ENCODE assay signal across 10 cellular contexts in the genomic region with DNA sequence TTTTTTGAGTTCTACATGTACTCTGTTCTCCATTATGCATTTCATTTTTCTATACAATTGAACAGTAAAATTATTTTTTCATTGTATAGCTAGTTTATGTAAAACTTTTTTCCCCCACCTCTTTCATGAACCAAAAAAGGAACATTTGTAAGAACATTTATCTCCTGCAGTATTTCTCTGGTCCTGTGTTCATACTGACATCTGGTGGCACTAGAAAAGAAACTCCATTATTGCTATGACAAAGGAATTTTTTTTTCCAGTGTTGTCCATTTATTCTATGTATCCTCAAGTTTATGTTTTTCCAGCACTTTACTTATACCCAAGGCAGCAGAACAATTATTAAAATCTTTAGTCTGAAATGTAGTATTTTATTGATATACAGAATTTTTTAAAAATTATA. TPM values are rescaled to one million over a fixed set of nuclear protein-coding genes. Genes with fewer than 3 reads are reported as not detected.
DNase-seq lines count a peak whose midpoint lies in the region; ATAC-seq and TF ChIP-seq lines count a peak whose summit lies in the region.
"Had no signal": no experiment of that assay in that cellular context is flagged by ENCODE, and none has a peak within 500 bp of the region (broad histone marks: within the 10 kb centered on the region; RNA-seq: fewer than 3 reads in every experiment).

No MANE protein-coding gene starts in this region.

- no peak overlapping the region for H3K4me3 Mint-ChIP-seq in H9
- H3K4me3 Mint-ChIP-seq in stimulated activated naive B cell treated with anti-CD40 and anti-IgM and Interleukin-4, amounts not matched to agents 10 μg/mL and 1 μg/mL and 100 μg/mL, for 72 hours, result no peak overlapping the region
- no peak overlapping the region for H3K4me3 Mint-ChIP-seq in CD8-positive, alpha-beta T cell
- H3K4me3 Mint-ChIP-seq: activated B cell treated with CpG ODN at 0.5 μM for 24 hours; naive thymus-derived CD8-positive, alpha-beta T cell had no signal

- H3K4me3 ChIP-seq in CD8-positive, alpha-beta T cell (ENCODE audit: low read depth, low read length), result no peak overlapping the region

- H2BK20ac ChIP-seq in H9 (ENCODE audit: low read depth, low read length, poor library complexity, severe bottlenecking), result no peak overlapping the region

- H2BK12ac ChIP-seq in H9 (ENCODE audit: insufficient read length, low read depth, low read length), result no peak overlapping the region

- no peaks in the 10 kb centered on the region for H3K23me2 ChIP-seq in H9 (ENCODE audit: insufficient read length, low read depth, low read length, poor library complexity, severe bottlenecking)

- no peak overlapping the region for H2BK120ac ChIP-seq in H9 (ENCODE audit: low read depth, low read length, poor library complexity, severe bottlenecking)

- no peaks in the 10 kb centered on the region for H3K79me1 ChIP-seq in H9 (ENCODE audit: insufficient read depth, low read depth, low read length, poor library complexity, severe bottlenecking)

- H3K4me2 ChIP-seq in H9 (ENCODE audit: insufficient read depth, insufficient read length, low read length), result no peak overlapping the region

- no peaks in the 10 kb centered on the region for H3K79me2 ChIP-seq in H9 (ENCODE audit: insufficient read depth, low read length)

- no peaks in the 10 kb centered on the region for H3K4me1 Mint-ChIP-seq in H9
- H3K4me1 Mint-ChIP-seq in stimulated activated naive B cell treated with anti-CD40 and anti-IgM and Interleukin-4, amounts not matched to agents 10 μg/mL and 1 μg/mL and 100 μg/mL, for 72 hours, result peaks cover 7 to 13% of the 10 kb centered on the region in 2 donors
- peaks cover 10% of the 10 kb centered on the region for H3K4me1 Mint-ChIP-seq in CD8-positive, alpha-beta T cell (ENCODE audit: low read depth)
- H3K4me1 Mint-ChIP-seq: activated B cell treated with CpG ODN at 0.5 μM for 24 hours had no signal

- H2BK5ac ChIP-seq in H9 (ENCODE audit: insufficient read length, low read length), result no peak overlapping the region

- TF ChIP-seq CTCF in H9 (conservative IDR thresholded peaks at IDR 0.05), result peak; percentile 61
- no peak for TF ChIP-seq CTCF in CD8-positive, alpha-beta T cell (IDR thresholded peaks at IDR 0.05)

- H3K36me3 ChIP-seq in CD8-positive, alpha-beta T cell (ENCODE audit: insufficient read depth, low read length), result no peaks in the 10 kb centered on the region

- no peaks in the 10 kb centered on the region for H3K27me3 Mint-ChIP-seq in H9 (ENCODE audit: low read depth)
- no peaks in the 10 kb centered on the region for H3K27me3 Mint-ChIP-seq in stimulated activated naive B cell treated with anti-CD40 and anti-IgM and Interleukin-4, amounts not matched to agents 10 μg/mL and 1 μg/mL and 100 μg/mL, for 72 hours
- H3K27me3 Mint-ChIP-seq in CD8-positive, alpha-beta T cell (ENCODE audit: low read depth), result no peaks in the 10 kb centered on the region
- H3K27me3 Mint-ChIP-seq: activated B cell treated with CpG ODN at 0.5 μM for 24 hours; naive thymus-derived CD8-positive, alpha-beta T cell had no signal

- H2BK15ac ChIP-seq in H9 (ENCODE audit: low read depth, low read length), result no peak overlapping the region

- H2AK5ac ChIP-seq in H9 (ENCODE audit: insufficient read length, low read length), result no peak overlapping the region

- 0 out of 5 replicates have a peak, but pooled peaks cover 0 to 1% of the 10 kb centered on the region in 2 experiments for H3K9me3 Mint-ChIP-seq in H9
- no peaks in the 10 kb centered on the region for H3K9me3 Mint-ChIP-seq in stimulated activated naive B cell treated with anti-CD40 and anti-IgM and Interleukin-4, amounts not matched to agents 10 μg/mL and 1 μg/mL and 100 μg/mL, for 72 hours
- no peaks in the 10 kb centered on the region for H3K9me3 Mint-ChIP-seq in CD8-positive, alpha-beta T cell
- H3K9me3 Mint-ChIP-seq: activated B cell treated with CpG ODN at 0.5 μM for 24 hours; naive thymus-derived CD8-positive, alpha-beta T cell had no signal

- no peak overlapping the region for H3T11ph ChIP-seq in H9 (ENCODE audit: low read length)

- H3K27me3 ChIP-seq in H9 (ENCODE audit: insufficient read depth, low read length), result no peaks in the 10 kb centered on the region
- H3K27me3 ChIP-seq in CD8-positive, alpha-beta T cell (ENCODE audit: insufficient read depth, low read length), result no peaks in the 10 kb centered on the region

- H4K8ac ChIP-seq in H9 (replicated peaks; ENCODE audit: insufficient read length, low read depth, low read length), result no peak overlapping the region

- H4K20me1 ChIP-seq in H9 (ENCODE audit: control insufficient read depth, insufficient read depth, insufficient read length), result no peaks in the 10 kb centered on the region

- intact Hi-C loops in CD8-positive, alpha-beta T cell (cut with DNase I, micrococcal nuclease), result no loop called here

- H3K4me1 ChIP-seq in H9 (ENCODE audit: insufficient read depth, low read length), result no peaks in the 10 kb centered on the region
- H3K4me1 ChIP-seq in CD8-positive, alpha-beta T cell (ENCODE audit: insufficient read depth, low read length), result no peaks in the 10 kb centered on the region

- H3K36me3 Mint-ChIP-seq in H9 (ENCODE audit: insufficient read depth in 1 of 3, low read depth in 3 of 3), result peaks cover 4 to 13% (median 11%) of the 10 kb centered on the region in 3 experiments; a peak in 6 of 7 replicates
- peaks cover 21 to 49% of the 10 kb centered on the region in 2 donors for H3K36me3 Mint-ChIP-seq in stimulated activated naive B cell treated with anti-CD40 and anti-IgM and Interleukin-4, amounts not matched to agents 10 μg/mL and 1 μg/mL and 100 μg/mL, for 72 hours
- peaks cover 32% of the 10 kb centered on the region for H3K36me3 Mint-ChIP-seq in CD8-positive, alpha-beta T cell

- CTCF ChIA-PET in CD8-positive, alpha-beta T cell (lab: Charles Lee), result no interaction called here

- no peaks in the 10 kb centered on the region for H3K9me3 ChIP-seq in H9 (ENCODE audit: control insufficient read depth, low read depth, low read length)
- H3K9me3 ChIP-seq in CD8-positive, alpha-beta T cell (ENCODE audit: low read length), result no peaks in the 10 kb centered on the region

- no peak overlapping the region for H2AFZ ChIP-seq in H9 (ENCODE audit: low read length)

- no peak overlapping the region for H3K23ac ChIP-seq in H9 (ENCODE audit: insufficient read length, low read depth, low read length)

- no peak overlapping the region for H4K5ac ChIP-seq in H9 (ENCODE audit: insufficient read length, low read depth, low read length)

- in situ Hi-C loops in SK-MEL-5 (cut with HindIII; ENCODE audit: low pct_unique_long_range_greater_than_20kb, low sequenced_read_pairs), result no loop called here

- DNase-seq in AG08395 (ENCODE audit: low spot score), result peak; percentile 27
- DNase-seq in H9, result no peak
- DNase-seq in SK-MEL-5 (ENCODE audit: low read depth, low spot score), result peak; percentile 44
- DNase-seq in globus pallidus (ENCODE audit: low spot score), result peak; percentile 40
- no peak for DNase-seq in GM19238 (ENCODE audit: insufficient read length, low spot score)
- no peak for DNase-seq in stimulated activated naive B cell treated with anti-CD40 and anti-IgM and Interleukin-4, amounts not matched to agents 10 μg/mL and 1 μg/mL and 100 μg/mL, for 72 hours
- DNase-seq in CD8-positive, alpha-beta T cell, result no peak
- DNase-seq: activated B cell treated with CpG ODN at 0.5 μM for 24 hours had no signal

- POLR2A ChIA-PET in CD8-positive, alpha-beta T cell (lab: Charles Lee), result no interaction called here

- H3K4ac ChIP-seq in H9 (ENCODE audit: low read depth, low read length), result no peak overlapping the region

- H3K14ac ChIP-seq in H9 (ENCODE audit: insufficient read depth, low read length), result no peak overlapping the region

- no peak overlapping the region for H3K9ac ChIP-seq in H9 (ENCODE audit: extremely low read depth, insufficient read length, low read length)

- no peak for ATAC-seq in HG03442 (IDR thresholded peaks at IDR 0.05; ENCODE audit: unreplicated experiment)
- no peak for ATAC-seq in stimulated activated naive B cell treated with anti-CD40 and anti-IgM and Interleukin-4, amounts not matched to agents 10 μg/mL and 1 μg/mL and 100 μg/mL, for 72 hours (replicated peaks)
- no peak for ATAC-seq in CD8-positive, alpha-beta T cell
- ATAC-seq: naive thymus-derived CD8-positive, alpha-beta T cell had no signal

- no peak overlapping the region for H3K56ac ChIP-seq in H9 (ENCODE audit: insufficient read length, low read depth, low read length)

- no peak overlapping the region for H3K27ac Mint-ChIP-seq in H9
- H3K27ac Mint-ChIP-seq in stimulated activated naive B cell treated with anti-CD40 and anti-IgM and Interleukin-4, amounts not matched to agents 10 μg/mL and 1 μg/mL and 100 μg/mL, for 72 hours, result no peak overlapping the region
- H3K27ac Mint-ChIP-seq in CD8-positive, alpha-beta T cell, result no peak overlapping the region
- H3K27ac Mint-ChIP-seq: activated B cell treated with CpG ODN at 0.5 μM for 24 hours had no signal

- no peak overlapping the region for H3K27ac ChIP-seq in H9 (ENCODE audit: insufficient read length, low read depth, low read length)
- H3K27ac ChIP-seq in CD8-positive, alpha-beta T cell (ENCODE audit: low read depth, low read length), result no peak overlapping the region

- no peak overlapping the region for H4K91ac ChIP-seq in H9 (ENCODE audit: insufficient read length, low read depth, low read length)

- no peak overlapping the region for H3K18ac ChIP-seq in H9 (ENCODE audit: insufficient read length, low read depth, low read length)

RNA-seq across cellular contexts. Expression of a gene that starts 27.4 kb away (rescaled TPM):
- total RNA-seq in H9 (2021), result 10.7 and 11.3 TPM in 2 replicates
- total RNA-seq in SK-MEL-5 (2014; rRNA removed; shearing (Covaris generic)), result 7.4 and 8.1 TPM in 2 replicates
- 9.9 and 10.3 TPM in 2 replicates for polyA plus RNA-seq in SK-MEL-5 (2015; cell fraction: cytosol; rRNA removed)
- 3.7 and 4.6 TPM in 2 replicates for polyA plus RNA-seq in SK-MEL-5 (2015; cell fraction: nucleus; rRNA removed)
- total RNA-seq in CD8-positive, alpha-beta T cell, result 1 to 10 TPM in 1 of 2 experiments, under 1 TPM in 1; 0.87 to 1.0 TPM

RNA-seq across cellular contexts. Expression of a gene that starts 46.6 kb away (rescaled TPM):
- 23.1 and 25.5 TPM in 2 replicates for total RNA-seq in H9 (2021)
- 27.9 and 31.6 TPM in 2 replicates for total RNA-seq in SK-MEL-5 (2014; rRNA removed; shearing (Covaris generic))
- 15.1 and 17.0 TPM in 2 replicates for polyA plus RNA-seq in SK-MEL-5 (2015; cell fraction: cytosol; rRNA removed)
- 38.4 and 42.2 TPM in 2 replicates for polyA plus RNA-seq in SK-MEL-5 (2015; cell fraction: nucleus; rRNA removed)
- 10 to 100 TPM; 25.0 to 26.2 TPM for total RNA-seq in CD8-positive, alpha-beta T cell

RNA-seq across cellular contexts. Expression of a gene that starts 46.7 kb away (rescaled TPM):
- total RNA-seq in H9 (2021), result 21.6 and 23.3 TPM in 2 replicates
- 162 and 196 TPM in 2 replicates for total RNA-seq in SK-MEL-5 (2014; rRNA removed; shearing (Covaris generic))
- 216 and 223 TPM in 2 replicates for polyA plus RNA-seq in SK-MEL-5 (2015; cell fraction: cytosol; rRNA removed)
- polyA plus RNA-seq in SK-MEL-5 (2015; cell fraction: nucleus; rRNA removed), result 42.6 and 42.9 TPM in 2 replicates
- 10 to 100 TPM; 24.1 to 27.1 TPM for total RNA-seq in CD8-positive, alpha-beta T cell

Comparison
In these comparisons a context has a peak if more than half of its experiments do, and no peak if none do; other contexts are left out.
1. DNase-seq: peak in AG08395 (single experiment), SK-MEL-5 (single experiment) and globus pallidus (single experiment); none in H9 (single experiment), GM19238 (single experiment), stimulated activated naive B cell treated with anti-CD40 and anti-IgM and Interleukin-4, amounts not matched to agents 10 μg/mL and 1 μg/mL and 100 μg/mL, for 72 hours (single experiment) and CD8-positive, alpha-beta T cell (0 of 7).